ENCODE assay signal across 1 cellular context in genomic region chr2:110677530-110678456, GRCh38.
TF ChIP-seq lines count a peak whose summit lies in the region.

BUB1 (minus strand) TSS chr2:110678063; CDS start chr2:110677995, 68 bp downstream.

TF ChIP-seq in HepG2, 621 proteins besides CTCF, POLR2A, EP300 and RAD21 (continued from another document and continues in another):
- TF ChIP-seq ZNF646 (CRISPR knock-in tag; IDR thresholded peaks at IDR 0.05) (no peak), BCLAF1 (IDR thresholded peaks at IDR 0.05) (no peak), ZHX1 (CRISPR knock-in tag; IDR thresholded peaks at IDR 0.05; ENCODE audit: low read depth) (no peak), ZSCAN12 (CRISPR knock-in tag; IDR thresholded peaks at IDR 0.05) (0 out of 2 replicates have a peak, but pooled peaks have one; percentile 48), YY1 (IDR thresholded peaks at IDR 0.05; ENCODE audit: insufficient read depth, insufficient replicate concordance, low read depth, low read length) (no peak), MEF2D (CRISPR knock-in tag; IDR thresholded peaks at IDR 0.05) (no peak; the same call in 1 of the 2 replicates), CBFB (CRISPR knock-in tag; IDR thresholded peaks at IDR 0.05) (peak; percentile 86), TFE3 (CRISPR knock-in tag; IDR thresholded peaks at IDR 0.05) (0 out of 2 replicates have a peak, but pooled peaks have one; percentile 38), NCOR1 (IDR thresholded peaks at IDR 0.05; ENCODE audit: borderline replicate concordance, low read length) (no peak), ZBTB43 (CRISPR knock-in tag; conservative IDR thresholded peaks at IDR 0.05) (0 out of 2 replicates have a peak, but pooled peaks have one; percentile 24), CEBPZ (IDR thresholded peaks at IDR 0.05; ENCODE audit: low read length) (no peak), ZFY (CRISPR knock-in tag; IDR thresholded peaks at IDR 0.05) (peak; percentile 78), RBM39 (IDR thresholded peaks at IDR 0.05; ENCODE audit: low read depth, low read length, poor library complexity, severe bottlenecking) (peak; percentile 90), ZNF607 (CRISPR knock-in tag; IDR thresholded peaks at IDR 0.05; ENCODE audit: borderline replicate concordance) (peak; percentile 32; the same call in 1 of the 2 replicates), FOXP4 (CRISPR knock-in tag; IDR thresholded peaks at IDR 0.05) (peak; percentile 44; the same call in 1 of the 2 replicates), KLF9 (CRISPR knock-in tag; IDR thresholded peaks at IDR 0.05; ENCODE audit: low read depth) (no peak), ZUFSP (CRISPR knock-in tag; IDR thresholded peaks at IDR 0.05; ENCODE audit: borderline replicate concordance) (no peak), ZBTB38 (CRISPR knock-in tag; IDR thresholded peaks at IDR 0.05) (peak; percentile 40; the same call in 1 of the 2 replicates), ZNF543 (CRISPR knock-in tag; IDR thresholded peaks at IDR 0.05) (peak; percentile 17; the same call in 1 of the 2 replicates), CSRNP2 (CRISPR knock-in tag; conservative IDR thresholded peaks at IDR 0.05; ENCODE audit: low read depth) (no peak)
